ENCODE assay signal across 1 cellular context in genomic region chr1:112674986-112675727, GRCh38.
A peak's percentile ranks its signal among the peaks of the same experiment; 100 is the strongest.
TF ChIP-seq lines count a peak whose summit lies in the region.

No MANE protein-coding gene starts in this region.

TF ChIP-seq in K562, 482 proteins besides CTCF, POLR2A, EP300 and RAD21 (continued from another document and continues in another):
- no peak for TF ChIP-seq PRDM10 (IDR thresholded peaks at IDR 0.05; ENCODE audit: partially characterized antibody)
- 0 out of 2 replicates have a peak, but pooled peaks have one; percentile 27 for TF ChIP-seq CBX5 (IDR thresholded peaks at IDR 0.05; ENCODE audit: borderline replicate concordance, low read depth)
- no peak; the same call in 1 of the 2 replicates for TF ChIP-seq MGA (IDR thresholded peaks at IDR 0.05)
- TF ChIP-seq MLX (CRISPR knock-in tag; conservative IDR thresholded peaks at IDR 0.05) = peak in 1 of 2 experiments; percentile 81; a peak in 1 of 4 replicates
- TF ChIP-seq LCOR (CRISPR knock-in tag; IDR thresholded peaks at IDR 0.05) = no peak
- peak; percentile 97 for TF ChIP-seq ZBTB7A (IDR thresholded peaks at IDR 0.05; ENCODE audit: borderline replicate concordance, control insufficient read depth, low read depth, low read length)
- TF ChIP-seq TEAD1 (CRISPR knock-in tag; IDR thresholded peaks at IDR 0.05) = peak in 1 of 2 experiments; percentile 84; a peak in 1 of 4 replicates
- no peak for TF ChIP-seq ZBTB26 (CRISPR knock-in tag; IDR thresholded peaks at IDR 0.05)
- TF ChIP-seq FIP1L1 (IDR thresholded peaks at IDR 0.05; ENCODE audit: low read depth, low read length, poor library complexity, severe bottlenecking) = peak; percentile 82
- TF ChIP-seq NCOA4 (IDR thresholded peaks at IDR 0.05; ENCODE audit: partially characterized antibody) = no peak
- TF ChIP-seq HDAC3 (IDR thresholded peaks at IDR 0.05; ENCODE audit: borderline replicate concordance, partially characterized antibody) = no peak
- TF ChIP-seq IRF2 (CRISPR knock-in tag; IDR thresholded peaks at IDR 0.05) = 0 out of 2 replicates have a peak, but pooled peaks have one; percentile 68
- no peak; the same call in 1 of the 2 replicates for TF ChIP-seq CREM (IDR thresholded peaks at IDR 0.05; ENCODE audit: low read depth)
- no peak for TF ChIP-seq MTA1 (IDR thresholded peaks at IDR 0.05; ENCODE audit: borderline replicate concordance)
- 0 out of 2 replicates have a peak, but pooled peaks have one; percentile 22 for TF ChIP-seq ERF (CRISPR knock-in tag; IDR thresholded peaks at IDR 0.05)
- no peak; the same call in 1 of the 2 replicates for TF ChIP-seq ATF4 (CRISPR knock-in tag; IDR thresholded peaks at IDR 0.05)
- no peak for TF ChIP-seq CBFA2T2 (conservative IDR thresholded peaks at IDR 0.05)
- TF ChIP-seq NFATC3 (IDR thresholded peaks at IDR 0.05) = no peak
- no peak for TF ChIP-seq ZKSCAN8 (CRISPR knock-in tag; IDR thresholded peaks at IDR 0.05)
- peak; percentile 63 to 82 for TF ChIP-seq NONO (IDR thresholded peaks at IDR 0.05; ENCODE audit: low read depth in 2 of 2, low read length in 1 of 2)
- 0 out of 2 replicates have a peak, but pooled peaks have one; percentile 13 for TF ChIP-seq TSHZ1 (CRISPR knock-in tag; IDR thresholded peaks at IDR 0.05)
- TF ChIP-seq ATF6 (CRISPR knock-in tag; IDR thresholded peaks at IDR 0.05) = no peak; the same call in 1 of the 2 replicates
- no peak for TF ChIP-seq MITF (IDR thresholded peaks at IDR 0.05)
- TF ChIP-seq CTBP1 (IDR thresholded peaks at IDR 0.05; ENCODE audit: borderline replicate concordance) = peak; percentile 56; the same call in 1 of the 2 replicates
